15 cellular contexts compared by ENCODE assay signal in genomic region chr9:85569988-85570387, GRCh38.
DNase-seq lines count a peak whose midpoint lies in the region; ATAC-seq and TF ChIP-seq lines count a peak whose summit lies in the region.
"Had no signal": no experiment of that assay in that cellular context is flagged by ENCODE, and none has a peak within 500 bp of the region (broad histone marks: within the 10 kb centered on the region; RNA-seq: fewer than 3 reads in every experiment).

No MANE protein-coding gene starts in this region.

- H3K27me3 Mint-ChIP-seq in stimulated activated naive CD8-positive, alpha-beta T cell treated with anti-CD3 and anti-CD28 coated beads, Interleukin-15, amount 100 ng/mL, for 72 hours = no peaks in the 10 kb centered on the region
- H3K27me3 Mint-ChIP-seq: activated naive CD4-positive, alpha-beta T cell treated with anti-CD3 and anti-CD28 coated beads, Interleukin-2, amount 50 U/mL, for 24 hours; CD4-positive, alpha-beta T cell; T-helper 17 cell had no signal

- H3K4me1 Mint-ChIP-seq in stimulated activated naive CD8-positive, alpha-beta T cell treated with anti-CD3 and anti-CD28 coated beads, Interleukin-15, amount 100 ng/mL, for 72 hours = no peaks in the 10 kb centered on the region
- H3K4me1 Mint-ChIP-seq: activated naive CD4-positive, alpha-beta T cell treated with anti-CD3 and anti-CD28 coated beads, Interleukin-2, amount 50 U/mL, for 24 hours had no signal

- H3K4me3 ChIP-seq in epithelial cell of esophagus (ENCODE audit: low read length) (no peak overlapping the region), skeletal muscle cell (ENCODE audit: low read depth, low read length) (no peak overlapping the region)

- no peak overlapping the region for H3K4me3 Mint-ChIP-seq in stimulated activated naive CD8-positive, alpha-beta T cell treated with anti-CD3 and anti-CD28 coated beads, Interleukin-15, amount 100 ng/mL, for 72 hours
- H3K4me3 Mint-ChIP-seq: activated naive CD4-positive, alpha-beta T cell treated with anti-CD3 and anti-CD28 coated beads, Interleukin-2, amount 50 U/mL, for 24 hours; CD4-positive, alpha-beta T cell; T-helper 17 cell had no signal

- no peak for TF ChIP-seq CTCF in epithelial cell of esophagus (IDR thresholded peaks at IDR 0.05; ENCODE audit: insufficient read depth, low read depth, low read length, missing control alignments)

- H3K9me3 Mint-ChIP-seq in stimulated activated naive CD8-positive, alpha-beta T cell treated with anti-CD3 and anti-CD28 coated beads, Interleukin-15, amount 100 ng/mL, for 72 hours = no peaks in the 10 kb centered on the region
- H3K9me3 Mint-ChIP-seq: activated naive CD4-positive, alpha-beta T cell treated with anti-CD3 and anti-CD28 coated beads, Interleukin-2, amount 50 U/mL, for 24 hours; CD4-positive, alpha-beta T cell had no signal

- ATAC-seq in stimulated activated naive CD8-positive, alpha-beta T cell treated with anti-CD3 and anti-CD28 coated beads, Interleukin-15, amount 100 ng/mL, for 72 hours = no peak
- no peak for ATAC-seq in GM19467 (IDR thresholded peaks at IDR 0.05; ENCODE audit: unreplicated experiment)
- ATAC-seq: T-helper 17 cell had no signal

- DNase-seq in GM04504 (ENCODE audit: low read depth) (peak; percentile 4), RPMI7951 (ENCODE audit: low read depth) (peak; percentile 17), epithelial cell of esophagus (ENCODE audit: low read depth) (peak; percentile 62), skeletal muscle cell (ENCODE audit: low read depth) (peak; percentile 56), DMS153 treated with DMSO at 0.1 percent for 48 hours (lab: John Stamatoyannopoulos, UW; ENCODE audit: unreplicated experiment) (no peak), NCI-H2171 (lab: John Stamatoyannopoulos, UW) (no peak)
- DNase-seq in stimulated activated naive CD8-positive, alpha-beta T cell treated with anti-CD3 and anti-CD28 coated beads, Interleukin-15, amount 100 ng/mL, for 72 hours = no peak
- DNase-seq: CD4-positive, alpha-beta T cell; glutamatergic neuron; NCI-H2107; NCI-H774; RPMI8226; T-helper 17 cell had no signal

- no peak overlapping the region for H3K27ac Mint-ChIP-seq in stimulated activated naive CD8-positive, alpha-beta T cell treated with anti-CD3 and anti-CD28 coated beads, Interleukin-15, amount 100 ng/mL, for 72 hours
- H3K27ac Mint-ChIP-seq: activated naive CD4-positive, alpha-beta T cell treated with anti-CD3 and anti-CD28 coated beads, Interleukin-2, amount 50 U/mL, for 24 hours; CD4-positive, alpha-beta T cell; T-helper 17 cell had no signal

Comparison
In these comparisons a context has a peak if more than half of its experiments do, and no peak if none do; other contexts are left out.
1. DNase-seq: peak in GM04504 (single experiment), RPMI7951 (single experiment), epithelial cell of esophagus (single experiment) and skeletal muscle cell (single experiment); none in stimulated activated naive CD8-positive, alpha-beta T cell treated with anti-CD3 and anti-CD28 coated beads, Interleukin-15, amount 100 ng/mL, for 72 hours (0 of 2), DMS153 treated with DMSO at 0.1 percent for 48 hours (single experiment) and NCI-H2171 (single experiment).